Comparison of ENCODE assay signal across 23 cellular contexts in genomic region chr1:44090409-44091252, GRCh38. TPM values are rescaled to one million over a fixed set of nuclear protein-coding genes. Genes with fewer than 3 reads are reported as not detected.
DNase-seq lines count a peak whose midpoint lies in the region; ATAC-seq, FAIRE-seq and TF ChIP-seq lines count a peak whose summit lies in the region.
"Had no signal": no experiment of that assay in that cellular context is flagged by ENCODE, and none has a peak within 500 bp of the region (broad histone marks: within the 10 kb centered on the region; RNA-seq: fewer than 3 reads in every experiment).

No MANE protein-coding gene starts in this region.

- peak overlapping the region; percentile 84 for H2AK5ac ChIP-seq in mesenchymal stem cell (ENCODE audit: low read length, severe bottlenecking)

- H3K23ac ChIP-seq in mesenchymal stem cell (ENCODE audit: low read length in 2 of 2), result no peak overlapping the region

- CTCF ChIA-PET in HEK293 (lab: Yijun Ruan, JAX) (interaction anchor here (0.6 to 2.9 kb wide), 10 partner anchors 13 to 504 kb away, joined by 3 to 31 read pairs (median 6); partner anchors contain the start of gene DMAP1), K562 (lab: Yijun Ruan, JAX; ENCODE audit: low intra/inter-chr PET ratio) (no interaction called here)

- 0 out of 4 replicates have a peak overlapping the region, but pooled peaks of 1 of the 2 experiments have one; percentile 15 for H3K9ac ChIP-seq in K562 (ENCODE audit: insufficient read depth in 1 of 2, low read depth in 2 of 2, low read length in 2 of 2)
- H3K9ac ChIP-seq in mesenchymal stem cell (ENCODE audit: low read length), result no peak overlapping the region

- no peak for ATAC-seq in K562

- H3K4me2 ChIP-seq in K562 (ENCODE audit: insufficient read depth, low read length) (no peak overlapping the region), mesenchymal stem cell (ENCODE audit: low read length, poor library complexity, severe bottlenecking) (no peak overlapping the region)

- H3K4me3 ChIP-seq in HEK293 (ENCODE audit: low read depth, low read length), result no peak overlapping the region
- H3K4me3 ChIP-seq in K562, result no peak overlapping the region
- H3K4me3 ChIP-seq in mesenchymal stem cell (ENCODE audit: insufficient read depth in 1 of 2, low read depth in 1 of 2, low read length in 2 of 2), result no peak overlapping the region
- H3K4me3 ChIP-seq: HAP-1, SJCRH30 had no signal

- peak; percentile 10 for DNase-seq in DMS 273 (lab: John Stamatoyannopoulos, UW; ENCODE audit: unreplicated experiment)
- no peak for DNase-seq in DMS 273 treated with DMSO at 0.1 percent for 48 hours (lab: John Stamatoyannopoulos, UW)
- DNase-seq in K562 (ENCODE audit: extremely low read depth in 1 of 4, low spot score in 3 of 4), result peak in 1 of 4 experiments; percentile 18
- DNase-seq in mesenchymal stem cell, result no peak
- DNase-seq in dedifferentiated amniotic fluid mesenchymal stem cell (ENCODE audit: extremely low spot score), result no peak
- no peak for DNase-seq in EL
- no peak for DNase-seq in GM12891 (ENCODE audit: insufficient read length, low spot score)
- DNase-seq: ACHN; CD4-positive, CD25-positive, alpha-beta regulatory T cell; Karpas-422; NCI-H1092; NCI-H1417 treated with DMSO at 0.1 percent for 48 hours; NCI-H187; NCI-H2081 treated with DMSO at 0.1 percent for 48 hours; NCI-H524 treated with DMSO at 0.1 percent for 48 hours had no signal

- no peak overlapping the region for H2BK120ac ChIP-seq in mesenchymal stem cell (ENCODE audit: low read depth, low read length)

- no peak overlapping the region for H3K18ac ChIP-seq in mesenchymal stem cell (ENCODE audit: low read depth in 1 of 2, low read length in 2 of 2)

- H2AFZ ChIP-seq in K562 (ENCODE audit: low read depth, low read length) (peak overlapping the region; percentile 64), mesenchymal stem cell (ENCODE audit: low read depth, low read length) (no peak overlapping the region)

- TF ChIP-seq POLR2A in K562 (conservative IDR thresholded peaks at IDR 0.05) (no peak), GM12891 (IDR thresholded peaks at IDR 0.05; ENCODE audit: low read depth, low read length) (no peak)

- H4K20me1 ChIP-seq in K562 (replicated peaks; ENCODE audit: control insufficient read depth, insufficient read depth, low read length), result no peaks in the 10 kb centered on the region

- no peaks in the 10 kb centered on the region for H3K9me3 ChIP-seq in HEK293 (ENCODE audit: control insufficient read depth, insufficient read depth, low read depth, low read length)
- no peaks in the 10 kb centered on the region for H3K9me3 ChIP-seq in K562 (replicated peaks; ENCODE audit: control insufficient read depth, insufficient read depth, low read depth, low read length)
- H3K9me3 ChIP-seq in mesenchymal stem cell (ENCODE audit: control insufficient read depth, low read length), result peaks cover 6% of the 10 kb centered on the region
- H3K9me3 ChIP-seq: HAP-1, SJCRH30 had no signal

- H2BK5ac ChIP-seq in mesenchymal stem cell (ENCODE audit: low read depth, low read length, poor library complexity, severe bottlenecking), result no peak overlapping the region

- no peaks in the 10 kb centered on the region for H3K36me3 ChIP-seq in HEK293 (ENCODE audit: control insufficient read depth in 2 of 2, insufficient read depth in 1 of 2, low read length in 2 of 2)
- no peaks in the 10 kb centered on the region for H3K36me3 ChIP-seq in K562 (ENCODE audit: control insufficient read depth, insufficient read depth, low read length)
- no peaks in the 10 kb centered on the region for H3K36me3 ChIP-seq in mesenchymal stem cell (ENCODE audit: control insufficient read depth in 1 of 2, insufficient read depth in 2 of 2, low read depth in 1 of 2, low read length in 2 of 2)
- H3K36me3 ChIP-seq: HAP-1, SJCRH30 had no signal

- intact Hi-C loops in K562 (cut with micrococcal nuclease), result loop anchor here (5.0 to 10.0 kb wide), 2 partner anchors 294 to 507 kb away; no protein-coding TSS in a partner anchor

- TF ChIP-seq RAD21 in K562 (CRISPR knock-in tag; conservative IDR thresholded peaks at IDR 0.05 in 1 of 2, IDR thresholded peaks at IDR 0.05 in 1 of 2), result no peak

- FAIRE-seq in K562 (lab: Jason Lieb, UNC) (no peak), GM12891 (lab: Jason Lieb, UNC) (no peak)
- FAIRE-seq: D721Med had no signal

- in situ Hi-C loops in K562 (cut with MboI), result loop anchor here (10.0 kb wide), 1 partner anchor 204 kb away; no protein-coding TSS in a partner anchor

- H3K14ac ChIP-seq in mesenchymal stem cell (ENCODE audit: low read length in 2 of 2), result no peak overlapping the region

- no peaks in the 10 kb centered on the region for H3K79me2 ChIP-seq in K562 (ENCODE audit: control insufficient read depth, insufficient read depth, low read length)

- no peak for TF ChIP-seq EP300 in K562 (IDR thresholded peaks at IDR 0.05; ENCODE audit: low read length)

- H3K9me1 ChIP-seq in K562 (ENCODE audit: control insufficient read depth, insufficient read depth, low read length), result no peaks in the 10 kb centered on the region

- no peak overlapping the region for H2BK15ac ChIP-seq in mesenchymal stem cell (ENCODE audit: low read depth, poor library complexity, severe bottlenecking)

- H4K91ac ChIP-seq in mesenchymal stem cell (ENCODE audit: low read length), result no peak overlapping the region

- H2BK12ac ChIP-seq in mesenchymal stem cell (ENCODE audit: low read length in 2 of 2), result no peak overlapping the region

- WGBS in K562 (ENCODE audit: insufficient coverage, low coverage, missing lambda C conversion rate), result 31% methylated on average over 10 of the region's 10 CpGs
- WGBS in mesenchymal stem cell, result 75% methylated on average over 10 of the region's 10 CpGs

- no peak overlapping the region for H3K4ac ChIP-seq in mesenchymal stem cell (ENCODE audit: low read depth in 1 of 2, low read length in 2 of 2)

- H3K27ac ChIP-seq in HEK293 (ENCODE audit: extremely low read depth, low read depth, low read length) (no peak overlapping the region), K562 (ENCODE audit: extremely low read depth, low read depth, low read length) (no peak overlapping the region), mesenchymal stem cell (ENCODE audit: low read length, poor library complexity, severe bottlenecking) (no peak overlapping the region)
- H3K27ac ChIP-seq: 22Rv1, HL-60 had no signal

- H3K27me3 ChIP-seq in K562 (ENCODE audit: control insufficient read depth in 2 of 2, insufficient read depth in 2 of 2, low read length in 2 of 2) (no peaks in the 10 kb centered on the region; a peak in 1 of 5 replicates), mesenchymal stem cell (ENCODE audit: control insufficient read depth in 1 of 2, insufficient read depth in 1 of 2, low read length in 2 of 2) (no peaks in the 10 kb centered on the region)
- H3K27me3 ChIP-seq: SJCRH30 had no signal

- H3K4me1 ChIP-seq in HEK293 (ENCODE audit: control insufficient read depth, insufficient read depth, low read length) (no peaks in the 10 kb centered on the region), K562 (replicated peaks in 1 of 2; ENCODE audit: control insufficient read depth in 2 of 2, insufficient read depth in 2 of 2, low read length in 2 of 2) (peaks cover 3 to 20% of the 10 kb centered on the region in 2 experiments; a peak in 3 of 5 replicates), mesenchymal stem cell (ENCODE audit: control insufficient read depth, insufficient read depth, low read depth, low read length) (peaks cover 14% of the 10 kb centered on the region)
- H3K4me1 ChIP-seq: HAP-1 had no signal

- no peak overlapping the region for H4K8ac ChIP-seq in mesenchymal stem cell (ENCODE audit: low read length)

- no peaks in the 10 kb centered on the region for H3K79me1 ChIP-seq in mesenchymal stem cell (replicated peaks; ENCODE audit: low read length, poor library complexity, severe bottlenecking)

- POLR2A ChIA-PET in HEK293 (lab: Yijun Ruan, JAX) (interaction anchor here (1.1 kb wide), 1 partner anchor 123 kb away, joined by 4 read pairs; the partner anchor contains the start of gene DMAP1), K562 (lab: Yijun Ruan, JAX) (interaction anchor here (0.7 to 1.0 kb wide), 3 partner anchors 19 to 221 kb away, joined by 3 to 6 read pairs (median 3); no protein-coding TSS in a partner anchor)

- no TSS peak for BruUV-seq in K562 (replicated peaks; lab: Mats Ljungman, UMichigan)

- TF ChIP-seq CTCF in HEK293 (tag by site-specific recombination; IDR thresholded peaks at IDR 0.05), result no peak
- no peak for TF ChIP-seq CTCF in K562 (IDR thresholded peaks at IDR 0.05 in 2 of 3, conservative IDR thresholded peaks at IDR 0.05 in 1 of 3; ENCODE audit: insufficient read depth in 2 of 3, low read depth in 1 of 3, low read length in 3 of 3)

RNA-seq across cellular contexts. Expression of gene KLF17, which starts 28.0 kb away (rescaled TPM):
- total RNA-seq in K562 (2011; cell fraction: chromatin; rRNA removed; ENCODE audit: low replicate concordance), result not detected in 2 replicates
- total RNA-seq in K562 (2011; cell fraction: nucleolus; rRNA removed), result 0.13 TPM in 1 of 2 replicates, not detected in the other
- not detected in 2 replicates for total RNA-seq in K562 (2011; cell fraction: nucleoplasm; rRNA removed)
- total RNA-seq in K562 (2014; rRNA removed) (not detected in 2 replicates), K562 (2014; rRNA removed; fragmentation: Illumina TruSeq; extraction: Trizol) (not detected in 2 replicates), K562 (2015; rRNA removed; fragmentation: Illumina TruSeq; extraction: Trizol) (not detected in 2 replicates), K562 (2021) (not detected in 2 replicates)
- polyA plus RNA-seq in K562 (2011; rRNA removed) (0.13 TPM in 1 of 2 replicates, not detected in the other), K562 (2014; fragmentation: Illumina TruSeq; extraction: Trizol) (not detected in 2 replicates), K562 (2014; fragmentation: Nextera tagmentation; extraction: Ambion mirVana) (under 1 TPM in 1 of 2 experiments, not detected in 1; 0.01 TPM), K562 (2014; rRNA removed) (0.24 TPM in 1 of 2 replicates, not detected in the other)
- polyA plus RNA-seq in K562 (2011; cell fraction: cytosol; rRNA removed), result not detected in 2 replicates
- polyA plus RNA-seq in K562 (2011; cell fraction: nucleus; rRNA removed), result not detected in 2 replicates
- 0.04 TPM in 1 of 2 replicates, not detected in the other for polyA plus RNA-seq in K562 (2012)
- polyA minus RNA-seq in K562 (2011; rRNA and poly(A)+ RNA removed), result not detected in 2 replicates
- polyA minus RNA-seq in K562 (2011; cell fraction: cytosol; rRNA and poly(A)+ RNA removed), result not detected in 2 replicates
- not detected in 2 replicates for polyA minus RNA-seq in K562 (2011; cell fraction: nucleus; rRNA and poly(A)+ RNA removed)
- not detected for polyA plus RNA-seq in mesenchymal stem cell (2013, experiment 1 of 2)
- polyA plus RNA-seq in mesenchymal stem cell (2013, experiment 2 of 2), result not detected
- not detected for polyA plus RNA-seq in GM12891 (2012; ENCODE audit: low read depth, missing spikeins)
- total RNA-seq: CD4-positive, CD25-positive, alpha-beta regulatory T cell; HT-29; SJCRH30 had no signal
- polyA plus RNA-seq: CD4-positive, CD25-positive, alpha-beta regulatory T cell had no signal

RNA-seq across cellular contexts. Expression of gene KLF18, which starts 50.8 kb away (rescaled TPM):
- total RNA-seq in K562 (2011; cell fraction: chromatin; rRNA removed; ENCODE audit: low replicate concordance), result not detected in 2 replicates
- not detected in 2 replicates for total RNA-seq in K562 (2011; cell fraction: nucleolus; rRNA removed)
- total RNA-seq in K562 (2011; cell fraction: nucleoplasm; rRNA removed), result not detected in 2 replicates
- not detected in 2 replicates for total RNA-seq in K562 (2014; rRNA removed)
- not detected in 2 replicates for total RNA-seq in K562 (2014; rRNA removed; fragmentation: Illumina TruSeq; extraction: Trizol)
- total RNA-seq in K562 (2015; rRNA removed; fragmentation: Illumina TruSeq; extraction: Trizol), result not detected in 2 replicates
- not detected in 2 replicates for total RNA-seq in K562 (2021)
- not detected in 2 replicates for polyA plus RNA-seq in K562 (2011; rRNA removed)
- polyA plus RNA-seq in K562 (2011; cell fraction: cytosol; rRNA removed), result not detected in 2 replicates
- polyA plus RNA-seq in K562 (2011; cell fraction: nucleus; rRNA removed), result not detected in 2 replicates
- polyA plus RNA-seq in K562 (2012), result not detected in 2 replicates
- not detected in 2 replicates for polyA plus RNA-seq in K562 (2014; fragmentation: Illumina TruSeq; extraction: Trizol)
- polyA plus RNA-seq in K562 (2014; fragmentation: Nextera tagmentation; extraction: Ambion mirVana), result not detected
- not detected in 2 replicates for polyA plus RNA-seq in K562 (2014; rRNA removed)
- not detected in 2 replicates for polyA minus RNA-seq in K562 (2011; rRNA and poly(A)+ RNA removed)
- not detected in 2 replicates for polyA minus RNA-seq in K562 (2011; cell fraction: cytosol; rRNA and poly(A)+ RNA removed)
- polyA minus RNA-seq in K562 (2011; cell fraction: nucleus; rRNA and poly(A)+ RNA removed), result not detected in 2 replicates
- polyA plus RNA-seq in mesenchymal stem cell (2013, experiment 1 of 2), result not detected
- polyA plus RNA-seq in mesenchymal stem cell (2013, experiment 2 of 2), result not detected
- not detected for polyA plus RNA-seq in GM12891 (2012; ENCODE audit: low read depth, missing spikeins)
- total RNA-seq: CD4-positive, CD25-positive, alpha-beta regulatory T cell; HT-29; SJCRH30 had no signal
- polyA plus RNA-seq: BJ; CD4-positive, CD25-positive, alpha-beta regulatory T cell had no signal

RNA-seq across cellular contexts. Expression of gene SLC6A9, which starts 59.4 kb away (rescaled TPM):
- 15.5 and 41.5 TPM in 2 replicates for total RNA-seq in K562 (2011; cell fraction: chromatin; rRNA removed; ENCODE audit: low replicate concordance)
- 28.5 and 33.8 TPM in 2 replicates for total RNA-seq in K562 (2011; cell fraction: nucleolus; rRNA removed)
- total RNA-seq in K562 (2011; cell fraction: nucleoplasm; rRNA removed), result 21.3 and 22.7 TPM in 2 replicates
- total RNA-seq in K562 (2014; rRNA removed) (4.1 and 8.4 TPM in 2 replicates), K562 (2014; rRNA removed; fragmentation: Illumina TruSeq; extraction: Trizol) (2.5 and 3.0 TPM in 2 replicates), K562 (2015; rRNA removed; fragmentation: Illumina TruSeq; extraction: Trizol) (0.51 and 0.75 TPM in 2 replicates), K562 (2021) (16.7 and 18.7 TPM in 2 replicates)
- polyA plus RNA-seq in K562 (2011; rRNA removed) (2.9 and 8.8 TPM in 2 replicates), K562 (2014; fragmentation: Illumina TruSeq; extraction: Trizol) (12.9 and 16.7 TPM in 2 replicates), K562 (2014; fragmentation: Nextera tagmentation; extraction: Ambion mirVana) (under 1 TPM; 0.17 to 0.25 TPM), K562 (2014; rRNA removed) (10.5 and 10.6 TPM in 2 replicates)
- polyA plus RNA-seq in K562 (2011; cell fraction: cytosol; rRNA removed), result 5.7 and 6.6 TPM in 2 replicates
- 27.8 and 27.9 TPM in 2 replicates for polyA plus RNA-seq in K562 (2011; cell fraction: nucleus; rRNA removed)
- polyA plus RNA-seq in K562 (2012), result 6.2 and 54.3 TPM in 2 replicates
- 3.7 and 5.1 TPM in 2 replicates for polyA minus RNA-seq in K562 (2011; rRNA and poly(A)+ RNA removed)
- 2.5 and 5.5 TPM in 2 replicates for polyA minus RNA-seq in K562 (2011; cell fraction: cytosol; rRNA and poly(A)+ RNA removed)
- 6.1 and 10.2 TPM in 2 replicates for polyA minus RNA-seq in K562 (2011; cell fraction: nucleus; rRNA and poly(A)+ RNA removed)
- 18.3 TPM for polyA plus RNA-seq in mesenchymal stem cell (2013, experiment 1 of 2)
- polyA plus RNA-seq in mesenchymal stem cell (2013, experiment 2 of 2), result 17.6 TPM
- polyA plus RNA-seq in GM12891 (2012; ENCODE audit: low read depth, missing spikeins), result 0.72 TPM
